ENCODE assay signal across 28 cellular contexts in the genomic region with DNA sequence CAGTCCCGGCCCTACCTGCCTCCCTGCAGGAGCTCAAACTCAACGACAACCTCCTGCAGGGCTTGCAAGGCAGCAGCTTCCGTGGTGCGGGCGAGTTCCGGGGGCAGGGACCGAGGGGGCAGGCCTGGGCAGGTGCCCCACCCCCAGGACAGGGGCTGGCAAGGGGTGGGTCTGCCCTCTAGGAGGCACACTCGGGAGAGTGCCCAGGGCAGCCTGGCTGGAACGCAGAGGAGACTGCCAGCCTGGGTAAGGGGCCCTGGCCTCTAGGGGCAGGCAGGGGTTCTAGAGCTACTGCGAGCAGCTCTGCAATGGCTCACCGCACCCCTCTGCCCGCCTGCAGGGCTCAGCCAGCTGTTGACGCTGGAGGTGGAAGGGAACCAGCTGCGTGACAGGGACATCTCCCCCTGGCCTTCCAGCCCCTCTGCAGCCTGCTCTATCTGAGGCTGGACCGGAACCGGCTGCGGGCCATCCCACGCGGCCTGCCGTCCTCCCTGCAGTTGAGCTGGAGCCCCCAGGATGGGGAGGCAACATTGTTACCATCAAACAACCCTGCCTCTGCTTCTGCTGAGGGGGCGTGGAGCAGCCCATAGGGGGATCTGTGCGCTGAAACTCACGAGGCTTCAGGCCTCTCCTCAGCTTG. TPM values are rescaled to one million over a fixed set of nuclear protein-coding genes. Genes with fewer than 3 reads are reported as not detected.
"Had no signal": no experiment of that assay in that cellular context is flagged by ENCODE, and none has a peak within 500 bp of the region (broad histone marks: within the 10 kb centered on the region; RNA-seq: fewer than 3 reads in every experiment).

No MANE protein-coding gene starts in this region.

- H3K4me1 ChIP-seq: psoas muscle, testis, transverse colon had no signal

- ATAC-seq: left colon; psoas muscle; sciatic nerve; stimulated activated memory B cell treated with anti-CD40 and anti-IgM and Interleukin-4, amounts not matched to agents 10 μg/mL and 1 μg/mL and 100 μg/mL, for 72 hours had no signal

- H2AFZ ChIP-seq: hepatocyte had no signal

- H3K9me3 ChIP-seq: neutrophil, psoas muscle, spleen, testis, transverse colon had no signal

- H3K27ac ChIP-seq: hepatocyte, neutrophil, psoas muscle, testis, transverse colon had no signal

- H3K4me3 ChIP-seq: coronary artery, hepatocyte, psoas muscle, spleen, testis, transverse colon had no signal

- H3K27me3 ChIP-seq: hepatocyte, neutrophil, testis, transverse colon had no signal

- DNase-seq: effector CD4-positive, alpha-beta T cell; foreskin melanocyte; head of caudate nucleus; left colon; mesendoderm; naive B cell; nephron progenitor cell; psoas muscle; retina; spleen; stimulated activated CD4-positive, alpha-beta T cell treated with anti-CD3 and anti-CD28 coated beads, Interleukin-15, amount 100 ng/mL, for 24 hours; stimulated activated CD4-positive, alpha-beta T cell treated with anti-CD3 and anti-CD28 coated beads, Interleukin-1b, Interleukin-23, amount 100 ng/mL, for 48 hours; stimulated activated CD4-positive, alpha-beta T cell treated with anti-CD3 and anti-CD28 coated beads, Interleukin-4, amount 100 ng/mL, for 24 hours; testis; transverse colon had no signal

- H3K36me3 ChIP-seq: neutrophil, spleen, transverse colon had no signal

- H3K79me2 ChIP-seq: hepatocyte had no signal

- H3K4me2 ChIP-seq: hepatocyte had no signal

RNA-seq across cellular contexts. Expression of a gene that starts 34.9 kb away (rescaled TPM):
- total RNA-seq: dermis microvascular lymphatic vessel endothelial cell, hepatocyte, kidney epithelial cell, liver, lung microvascular endothelial cell, osteoblast, subcutaneous adipose tissue, transverse colon, ureter had no signal
- polyA plus RNA-seq: esophagus, liver, spleen had no signal
